ENCODE assay signal across 18 cellular contexts in genomic region chr22:27269751-27270586, GRCh38.
"Had no signal": no experiment of that assay in that cellular context is flagged by ENCODE, and none has a peak within 500 bp of the region (broad histone marks: within the 10 kb centered on the region; RNA-seq: fewer than 3 reads in every experiment).

No MANE protein-coding gene starts in this region.

- H3K36me3 Mint-ChIP-seq: activated naive CD8-positive, alpha-beta T cell treated with anti-CD3 and anti-CD28 coated beads, Interleukin-2, amount 10 ng/mL, durations not matched to agents 7 days and 5 days; type B pancreatic cell had no signal

- H3K4me3 Mint-ChIP-seq: activated CD4-positive, alpha-beta memory T cell treated with anti-CD3 and anti-CD28 coated beads, Interleukin-2, amount 10 ng/mL, durations not matched to agents 7 days and 5 days; activated CD4-positive, alpha-beta T cell treated with anti-CD3 and anti-CD28 coated beads, Interleukin-2, amount 10 ng/mL, durations not matched to agents 24 days and 14 days; activated naive CD4-positive, alpha-beta T cell treated with anti-CD3 and anti-CD28 coated beads for 36 hours; activated naive CD8-positive, alpha-beta T cell treated with anti-CD3 and anti-CD28 coated beads, Interleukin-2, amount 10 ng/mL, durations not matched to agents 7 days and 5 days; activated T-cell treated with anti-CD3 and anti-CD28 coated beads, Interleukin-2, amount 50 U/mL, for 72 hours; type B pancreatic cell had no signal

- H3K9me3 Mint-ChIP-seq: activated CD4-positive, alpha-beta T cell treated with anti-CD3 and anti-CD28 coated beads, Interleukin-2, amount 10 ng/mL, durations not matched to agents 24 days and 14 days; activated naive CD4-positive, alpha-beta T cell treated with anti-CD3 and anti-CD28 coated beads for 36 hours; activated naive CD8-positive, alpha-beta T cell treated with anti-CD3 and anti-CD28 coated beads, Interleukin-2, amount 10 ng/mL, durations not matched to agents 7 days and 5 days; activated T-cell treated with anti-CD3 and anti-CD28 coated beads, Interleukin-2, amount 50 U/mL, for 72 hours; nephron; type B pancreatic cell had no signal

- H3K4me1 ChIP-seq: gastrocnemius medialis, spleen had no signal

- H3K4me3 ChIP-seq: esophagus squamous epithelium, gastrocnemius medialis, sigmoid colon, spleen, thoracic aorta had no signal

- H3K9me3 ChIP-seq: esophagus squamous epithelium, gastrocnemius medialis, left ventricle myocardium inferior, sigmoid colon, spleen, thoracic aorta had no signal

- H3K27ac Mint-ChIP-seq: activated CD4-positive, alpha-beta memory T cell treated with anti-CD3 and anti-CD28 coated beads, Interleukin-2, amount 10 ng/mL, durations not matched to agents 7 days and 5 days; activated CD4-positive, alpha-beta T cell treated with anti-CD3 and anti-CD28 coated beads, Interleukin-2, amount 10 ng/mL, durations not matched to agents 24 days and 14 days; activated naive CD4-positive, alpha-beta T cell treated with anti-CD3 and anti-CD28 coated beads for 36 hours; activated naive CD8-positive, alpha-beta T cell treated with anti-CD3 and anti-CD28 coated beads, Interleukin-2, amount 10 ng/mL, durations not matched to agents 7 days and 5 days; activated T-cell treated with anti-CD3 and anti-CD28 coated beads, Interleukin-2, amount 50 U/mL, for 72 hours; type B pancreatic cell had no signal

- H3K4me1 Mint-ChIP-seq: activated CD4-positive, alpha-beta memory T cell treated with anti-CD3 and anti-CD28 coated beads, Interleukin-2, amount 10 ng/mL, durations not matched to agents 7 days and 5 days; activated CD4-positive, alpha-beta T cell treated with anti-CD3 and anti-CD28 coated beads, Interleukin-2, amount 10 ng/mL, durations not matched to agents 24 days and 14 days; activated naive CD8-positive, alpha-beta T cell treated with anti-CD3 and anti-CD28 coated beads, Interleukin-2, amount 10 ng/mL, durations not matched to agents 7 days and 5 days had no signal

- DNase-seq: activated CD4-positive, alpha-beta memory T cell treated with anti-CD3 and anti-CD28 coated beads, Interleukin-2, amount 10 ng/mL, durations not matched to agents 7 days and 5 days; activated CD4-positive, alpha-beta T cell treated with anti-CD3 and anti-CD28 coated beads, Interleukin-2, amount 10 ng/mL, durations not matched to agents 24 days and 14 days; activated effector memory CD4-positive, alpha-beta T cell treated with Interleukin-2 at 50 U/mL for 16 hours; activated naive CD4-positive, alpha-beta T cell treated with anti-CD3 and anti-CD28 coated beads for 36 hours; activated naive CD8-positive, alpha-beta T cell treated with anti-CD3 and anti-CD28 coated beads, Interleukin-2, amount 10 ng/mL, durations not matched to agents 7 days and 5 days; activated T-cell treated with anti-CD3 and anti-CD28 coated beads, Interleukin-2, amount 50 U/mL, for 72 hours; amniotic stem cell; esophagus squamous epithelium; gastrocnemius medialis; sigmoid colon; spleen; stimulated activated CD4-positive, alpha-beta T cell treated with anti-CD3 and anti-CD28 coated beads, Interleukin-4, amount 100 ng/mL, for 1 hour; stimulated activated naive CD4-positive, alpha-beta T cell treated with Interleukin-2 at 50 U/mL for 16 hours; SW 1271 had no signal

- H3K27ac ChIP-seq: esophagus squamous epithelium, gastrocnemius medialis, left ventricle myocardium inferior, sigmoid colon, spleen, thoracic aorta had no signal

- ATAC-seq: activated T-cell treated with anti-CD3 and anti-CD28 coated beads, Interleukin-2, amount 50 U/mL, for 72 hours; gastrocnemius medialis had no signal

- H3K36me3 ChIP-seq: esophagus squamous epithelium, gastrocnemius medialis, left ventricle myocardium inferior, sigmoid colon, spleen, thoracic aorta had no signal
